In genomic region chr11:15744693-15745092, GRCh38 we compare ENCODE assay signal across 26 cellular contexts.
"Had no signal": no experiment of that assay in that cellular context is flagged by ENCODE, and none has a peak within 500 bp of the region (broad histone marks: within the 10 kb centered on the region; RNA-seq: fewer than 3 reads in every experiment).

No MANE protein-coding gene starts in this region.

- DNase-seq: activated CD4-positive, alpha-beta memory T cell treated with anti-CD3 and anti-CD28 coated beads, Interleukin-2, amount 10 ng/mL, durations not matched to agents 7 days and 5 days; activated CD4-positive, alpha-beta T cell treated with anti-CD3 and anti-CD28 coated beads for 1 hour; activated CD4-positive, alpha-beta T cell treated with anti-CD3 and anti-CD28 coated beads for 4 hours; activated CD4-positive, alpha-beta T cell treated with anti-CD3 and anti-CD28 coated beads, Interleukin-2, amount 10 ng/mL, durations not matched to agents 7 days and 5 days; activated CD4-positive, alpha-beta T cell treated with anti-CD3 and anti-CD28 coated beads, Interleukin-2, amount 50 U/mL, for 4 hours; activated CD8-positive, alpha-beta memory T cell treated with anti-CD3 and anti-CD28 coated beads for 24 hours; activated effector memory CD4-positive, alpha-beta T cell treated with Interleukin-2 at 50 U/mL for 16 hours; activated gamma-delta T cell treated with Interleukin-2 at 50 U/mL for 16 hours; activated naive CD4-positive, alpha-beta T cell treated with anti-CD3 and anti-CD28 coated beads, Interleukin-2, amount 50 U/mL, for 16 hours; activated naive CD4-positive, alpha-beta T cell treated with Interleukin-2 at 50 U/mL for 16 hours; activated T-cell treated with anti-CD3 and anti-CD28 coated beads, Interleukin-2, amount 50 U/mL, for 4 hours; amniotic stem cell; anterior cingulate cortex; effector CD4-positive, alpha-beta T cell; effector memory CD8-positive, alpha-beta T cell; foreskin fibroblast; head of caudate nucleus; T-helper 2 cell had no signal

- H3K27ac Mint-ChIP-seq: activated CD4-positive, alpha-beta memory T cell treated with anti-CD3 and anti-CD28 coated beads, Interleukin-2, amount 10 ng/mL, durations not matched to agents 7 days and 5 days; activated CD4-positive, alpha-beta T cell treated with anti-CD3 and anti-CD28 coated beads, Interleukin-2, amount 10 ng/mL, durations not matched to agents 7 days and 5 days; activated naive CD8-positive, alpha-beta T cell; activated T-helper 17 cell treated with anti-CD3 and anti-CD28 coated beads, Interleukin-2, amount 50 U/mL, for 72 hours; effector memory CD8-positive, alpha-beta T cell; WTC11 had no signal

- H3K4me3 Mint-ChIP-seq: activated CD4-positive, alpha-beta memory T cell treated with anti-CD3 and anti-CD28 coated beads, Interleukin-2, amount 10 ng/mL, durations not matched to agents 7 days and 5 days; activated CD4-positive, alpha-beta T cell treated with anti-CD3 and anti-CD28 coated beads, Interleukin-2, amount 10 ng/mL, durations not matched to agents 7 days and 5 days; activated naive CD8-positive, alpha-beta T cell; activated T-cell treated with anti-CD3 and anti-CD28 coated beads, Interleukin-2, amount 50 U/mL, for 4 hours; activated T-helper 17 cell treated with anti-CD3 and anti-CD28 coated beads, Interleukin-2, amount 50 U/mL, for 72 hours; central memory CD8-positive, alpha-beta T cell; effector memory CD8-positive, alpha-beta T cell; WTC11 had no signal

- H3K36me3 ChIP-seq: brain microvascular endothelial cell had no signal

- H3K27me3 Mint-ChIP-seq: activated CD4-positive, alpha-beta memory T cell treated with anti-CD3 and anti-CD28 coated beads, Interleukin-2, amount 10 ng/mL, durations not matched to agents 7 days and 5 days; activated CD4-positive, alpha-beta T cell treated with anti-CD3 and anti-CD28 coated beads, Interleukin-2, amount 10 ng/mL, durations not matched to agents 7 days and 5 days; central memory CD8-positive, alpha-beta T cell; effector memory CD8-positive, alpha-beta T cell had no signal

- H3K27ac ChIP-seq: brain microvascular endothelial cell, coronary artery, epithelial cell of prostate, VCaP had no signal

- H3K36me3 Mint-ChIP-seq: activated naive CD8-positive, alpha-beta T cell had no signal

- H3K9me3 Mint-ChIP-seq: activated CD4-positive, alpha-beta T cell treated with anti-CD3 and anti-CD28 coated beads, Interleukin-2, amount 10 ng/mL, durations not matched to agents 7 days and 5 days; activated T-helper 17 cell treated with anti-CD3 and anti-CD28 coated beads, Interleukin-2, amount 50 U/mL, for 72 hours had no signal

- H3K4me1 Mint-ChIP-seq: activated CD4-positive, alpha-beta memory T cell treated with anti-CD3 and anti-CD28 coated beads, Interleukin-2, amount 10 ng/mL, durations not matched to agents 7 days and 5 days; activated CD4-positive, alpha-beta T cell treated with anti-CD3 and anti-CD28 coated beads, Interleukin-2, amount 10 ng/mL, durations not matched to agents 7 days and 5 days; activated T-helper 17 cell treated with anti-CD3 and anti-CD28 coated beads, Interleukin-2, amount 50 U/mL, for 72 hours; central memory CD8-positive, alpha-beta T cell; WTC11 had no signal

- H3K4me3 ChIP-seq: coronary artery had no signal

- H3K27me3 ChIP-seq: brain microvascular endothelial cell had no signal

- ATAC-seq: activated T-cell treated with anti-CD3 and anti-CD28 coated beads, Interleukin-2, amount 50 U/mL, for 4 hours; effector memory CD8-positive, alpha-beta T cell; WTC11 had no signal
